ENCODE assay signal across 13 cellular contexts in the genomic region with DNA sequence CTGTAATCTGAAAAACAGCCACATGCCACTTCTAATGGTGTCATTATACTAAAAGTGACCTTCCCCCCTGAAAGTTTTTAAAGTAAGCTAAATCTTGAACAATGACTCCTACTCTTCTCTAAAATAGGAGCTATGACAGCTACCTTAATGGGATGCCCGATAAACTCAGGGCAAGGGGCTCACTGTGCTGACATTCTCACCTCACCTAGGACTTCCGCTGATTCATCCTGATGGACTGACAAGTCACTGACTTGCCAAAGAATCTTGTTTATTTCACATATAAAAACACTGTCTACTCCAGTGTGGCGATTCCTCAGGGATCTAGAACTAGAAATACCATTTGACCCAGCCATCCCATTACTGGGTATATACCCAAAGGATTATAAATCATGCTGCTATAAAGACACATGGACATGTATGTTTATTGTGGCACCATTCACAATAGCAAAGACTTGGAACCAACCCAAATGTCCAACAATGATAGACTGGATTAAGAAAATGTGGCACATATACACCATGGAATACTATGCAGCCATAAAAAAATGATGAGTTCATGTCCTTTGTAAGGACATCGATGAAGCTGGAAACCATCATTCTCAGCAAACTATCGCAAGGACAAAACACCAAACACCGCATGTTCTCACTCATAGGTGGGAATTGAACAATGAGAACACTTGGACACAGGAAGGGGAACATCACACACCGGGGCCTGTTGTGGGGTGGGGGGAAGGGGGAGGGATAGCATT. TPM values are rescaled to one million over a fixed set of nuclear protein-coding genes. Genes with fewer than 3 reads are reported as not detected.
"Had no signal": no experiment of that assay in that cellular context is flagged by ENCODE, and none has a peak within 500 bp of the region (broad histone marks: within the 10 kb centered on the region; RNA-seq: fewer than 3 reads in every experiment).

No MANE protein-coding gene starts in this region.

RNA-seq across cellular contexts. Expression of a gene that starts 34.7 kb away (rescaled TPM):
- total RNA-seq: activated naive CD8-positive, alpha-beta T cell treated with anti-CD3 and anti-CD28 coated beads for 36 hours; activated T-helper 1 cell treated with anti-CD3 and anti-CD28 coated beads, Interleukin-12 subunit alpha, Interleukin-12 subunit beta, Interleukin-2, Interleukin-4 antibody, amounts not matched to agents 30 ng/mL and 10 ng/mL and 1 ng/mL, durations not matched to agents 14 hours and 24 hours and 36 hours; ascending aorta; bronchial epithelial cell; cardiac septum; cerebellum; endodermal cell; esophagus muscularis mucosa; fibroblast of villous mesenchyme; gastroesophageal sphincter; glomerular endothelial cell; T-helper 1 cell treated with Interleukin-12 subunit alpha and Interleukin-12 subunit beta and Interleukin-4 antibody, amounts not matched to agents 30 ng/mL and 1 ng/mL, for 36 hours; T-helper 2 cell treated with Interferon-gamma antibody and Interleukin-4, amounts not matched to agents 100 ng/mL and 5 ng/mL, for 36 hours had no signal

RNA-seq across cellular contexts. Expression of a gene that starts 55.2 kb away (rescaled TPM):
- total RNA-seq: ascending aorta; cerebellum; esophagus muscularis mucosa; gastroesophageal sphincter; glomerular endothelial cell; T-helper 1 cell treated with Interleukin-12 subunit alpha and Interleukin-12 subunit beta and Interleukin-4 antibody, amounts not matched to agents 30 ng/mL and 1 ng/mL, for 36 hours; T-helper 2 cell treated with Interferon-gamma antibody and Interleukin-4, amounts not matched to agents 100 ng/mL and 5 ng/mL, for 36 hours had no signal
